Comparison of ENCODE assay signal across 12 cellular contexts in the genomic region with DNA sequence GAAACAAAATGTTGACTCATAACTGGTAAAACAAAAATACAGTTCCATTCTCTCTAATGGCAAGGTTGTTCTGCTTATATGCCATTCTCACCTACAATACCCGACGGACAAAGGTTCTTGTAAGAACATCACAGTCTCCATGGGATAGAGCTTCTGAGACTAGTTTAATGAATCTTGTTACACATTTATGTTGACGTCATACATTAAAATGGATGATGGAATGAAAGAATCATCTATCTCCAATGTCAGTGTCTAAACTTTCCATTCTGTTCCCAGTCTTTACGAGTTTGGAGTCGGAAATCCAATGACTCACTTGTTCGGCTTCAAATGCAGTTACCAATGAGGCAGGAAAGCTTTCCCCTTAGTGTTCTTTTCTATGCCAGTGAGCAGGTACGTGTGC. TPM values are rescaled to one million over a fixed set of nuclear protein-coding genes. Genes with fewer than 3 reads are reported as not detected.
"Had no signal": no experiment of that assay in that cellular context is flagged by ENCODE, and none has a peak within 500 bp of the region (broad histone marks: within the 10 kb centered on the region; RNA-seq: fewer than 3 reads in every experiment).

No MANE protein-coding gene starts in this region.

- FAIRE-seq: H1, H54 had no signal

- H3K4me1 Mint-ChIP-seq: GM23338, H9 had no signal

- H3K4me3 ChIP-seq: GM23248, GM23338, HAP-1 had no signal

- H3K9ac ChIP-seq: GM23248 had no signal

- DNase-seq: GM23248, GOT3, H7, H9, HCEC 1CT, HFFc6 had no signal

- H3K9me3 ChIP-seq: HAP-1 had no signal

- H3K4me1 ChIP-seq: HAP-1 had no signal

- H3K27ac Mint-ChIP-seq: GM23338, H9, HFFc6 had no signal

- H3K4me2 ChIP-seq: GM23338 had no signal

- ATAC-seq: GM23338, HCT116 had no signal

- H2AFZ ChIP-seq: GM23248, GM23338 had no signal

- H3K4me3 Mint-ChIP-seq: GM23338, H9, HFFc6 had no signal

- H3K27ac ChIP-seq: GM23248 had no signal

RNA-seq across cellular contexts. Expression of a gene that starts 41.0 kb away (rescaled TPM):
- total RNA-seq: GM23248, H1, H4, H9, HFFc6 had no signal
- polyA plus RNA-seq: GM23248 had no signal
